Comparison of ENCODE assay signal across 11 cellular contexts in genomic region chr1:95384570-95384969, GRCh38.
DNase-seq lines count a peak whose midpoint lies in the region; ATAC-seq, FAIRE-seq and TF ChIP-seq lines count a peak whose summit lies in the region.
"Had no signal": no experiment of that assay in that cellular context is flagged by ENCODE, and none has a peak within 500 bp of the region (broad histone marks: within the 10 kb centered on the region; RNA-seq: fewer than 3 reads in every experiment).

No MANE protein-coding gene starts in this region.

- H3K4me1 ChIP-seq in H1 (replicated peaks in 1 of 4; ENCODE audit: control insufficient read depth in 3 of 4, insufficient read depth in 4 of 4, low read length in 3 of 4), result no peaks in the 10 kb centered on the region

- ATAC-seq in GM21723 (IDR thresholded peaks at IDR 0.05; ENCODE audit: unreplicated experiment) (no peak), HG02763 (IDR thresholded peaks at IDR 0.05; ENCODE audit: unreplicated experiment) (no peak), GM21528 (IDR thresholded peaks at IDR 0.05; ENCODE audit: low FRiP score, unreplicated experiment) (no peak)

- no peaks in the 10 kb centered on the region for H3K36me3 ChIP-seq in H1 (ENCODE audit: control insufficient read depth in 2 of 4, insufficient read depth in 4 of 4, low read length in 3 of 4)
- H3K36me3 ChIP-seq: neutrophil had no signal

- no peak for TF ChIP-seq CTCF in H1 (IDR thresholded peaks at IDR 0.05; ENCODE audit: control extremely low read depth in 1 of 3, insufficient read depth in 1 of 3, low read depth in 1 of 3, low read length in 3 of 3)

- CTCF ChIA-PET in H1 (lab: Charles Lee; ENCODE audit: partially characterized antibody), result interaction anchor here (1.0 to 1.3 kb wide), 2 partner anchors 12 to 17 kb away, joined by 4 read pairs; no protein-coding TSS in a partner anchor

- no peak overlapping the region for H3K4me2 ChIP-seq in H1 (ENCODE audit: insufficient read depth in 1 of 2, low read depth in 2 of 2, low read length in 2 of 2)

- H3K27me3 ChIP-seq in H1 (replicated peaks in 1 of 4; ENCODE audit: control insufficient read depth in 3 of 4, extremely low read depth in 1 of 4, insufficient read depth in 3 of 4, low read length in 3 of 4), result no peaks in the 10 kb centered on the region; a peak in 1 of 7 replicates
- H3K27me3 ChIP-seq: dorsolateral prefrontal cortex, neutrophil had no signal

- no peak overlapping the region for H2BK5ac ChIP-seq in H1 (ENCODE audit: low read depth, low read length)

- no peak for TF ChIP-seq RAD21 in H1 (IDR thresholded peaks at IDR 0.05 in 1 of 2, conservative IDR thresholded peaks at IDR 0.05 in 1 of 2; ENCODE audit: low read depth in 2 of 2, low read length in 2 of 2)

- H3K23me2 ChIP-seq in H1 (ENCODE audit: low read depth, low read length), result no peaks in the 10 kb centered on the region

- no peaks in the 10 kb centered on the region for H3K79me1 ChIP-seq in H1 (ENCODE audit: low read depth, low read length)

- no peak for TF ChIP-seq POLR2A in H1 (IDR thresholded peaks at IDR 0.05; ENCODE audit: control extremely low read depth in 1 of 2, low read depth in 2 of 2, low read length in 2 of 2)

- no peak overlapping the region for H2BK12ac ChIP-seq in H1 (ENCODE audit: low read depth, low read length)

- POLR2A ChIA-PET in H1 (lab: Charles Lee; ENCODE audit: partially characterized antibody), result no interaction called here

- no peaks in the 10 kb centered on the region for H3K9me3 ChIP-seq in H1 (ENCODE audit: insufficient read depth in 2 of 2, low read depth in 1 of 2, low read length in 1 of 2)
- H3K9me3 ChIP-seq: neutrophil had no signal

- H3K4ac ChIP-seq in H1 (replicated peaks; ENCODE audit: insufficient read length, low read depth, low read length), result no peak overlapping the region

- peaks cover 0 to 2% of the 10 kb centered on the region in 2 experiments for H4K20me1 ChIP-seq in H1 (replicated peaks in 1 of 2; ENCODE audit: control insufficient read depth in 1 of 2, insufficient read depth in 2 of 2, low read length in 2 of 2)

- no peak overlapping the region for H4K5ac ChIP-seq in H1 (ENCODE audit: insufficient read length, low read depth, low read length)

- WGBS in H1 (ENCODE audit: extremely low coverage in 1 of 2, insufficient coverage in 1 of 2, insufficient read length in 1 of 2, insufficient replicate concordance in 2 of 2, low coverage in 1 of 2, low lambda C conversion rate in 2 of 2, missing lambda C conversion rate in 1 of 2), 2 experiments, result 74% methylated on average over 3 of the region's 3 CpGs; no CpG with 5 or more reads in 1 of the 2 experiments

- no peak overlapping the region for H4K91ac ChIP-seq in H1 (replicated peaks; ENCODE audit: insufficient read length, low read length)

- no peak overlapping the region for H4K8ac ChIP-seq in H1 (ENCODE audit: extremely low read depth, insufficient read depth, low read length)

- H3K9ac ChIP-seq in H1 (replicated peaks in 1 of 4; ENCODE audit: extremely low read depth in 1 of 4, low read depth in 3 of 4, low read length in 3 of 4), result no peak overlapping the region

- peak; percentile 95 for FAIRE-seq in H1 (lab: Jason Lieb, UNC)

- TF ChIP-seq EP300 in H1 (IDR thresholded peaks at IDR 0.05; ENCODE audit: borderline replicate concordance in 1 of 2, low read depth in 2 of 2, low read length in 2 of 2), result no peak

- no peak overlapping the region for H3K4me3 ChIP-seq in H1 (ENCODE audit: extremely low read depth in 1 of 4, insufficient read depth in 2 of 4, low read depth in 3 of 4, low read length in 4 of 4)
- H3K4me3 ChIP-seq: dorsolateral prefrontal cortex had no signal

- H2BK20ac ChIP-seq in H1 (ENCODE audit: low read length), result no peak overlapping the region

- H2AK5ac ChIP-seq in H1 (ENCODE audit: low read depth, low read length), result no peak overlapping the region

- H3K79me2 ChIP-seq in H1 (ENCODE audit: control insufficient read depth in 1 of 2, insufficient read depth in 2 of 2, low read length in 2 of 2), result no peaks in the 10 kb centered on the region

- no peak overlapping the region for H3K56ac ChIP-seq in H1 (replicated peaks; ENCODE audit: insufficient read length, low read depth, low read length)

- H3K27ac ChIP-seq in H1 (ENCODE audit: low read depth, low read length), result no peak overlapping the region
- H3K27ac ChIP-seq: dorsolateral prefrontal cortex, neutrophil had no signal

- H3K23ac ChIP-seq in H1 (ENCODE audit: insufficient read length), result no peak overlapping the region

- no peak overlapping the region for H3K14ac ChIP-seq in H1 (ENCODE audit: insufficient read length)

- no peak overlapping the region for H3K18ac ChIP-seq in H1 (ENCODE audit: extremely low read depth, low read length)

- no peak overlapping the region for H2AFZ ChIP-seq in H1 (ENCODE audit: low read length)

- no peak overlapping the region for H2BK120ac ChIP-seq in H1 (replicated peaks; ENCODE audit: low read depth, low read length)

- DNase-seq in activated T-cell treated with anti-CD3 and anti-CD28 coated beads, Interleukin-2, amount 50 U/mL, for 48 hours, result peak; percentile 30 to 33
- DNase-seq in activated T-cell treated with anti-CD3 and anti-CD28 coated beads for 4 hours, result no peak
- DNase-seq in MV-4-11 (lab: John Stamatoyannopoulos, UW), result peak; percentile 1
- DNase-seq in H1 (ENCODE audit: low read depth in 1 of 2, low spot score in 2 of 2), result peak; percentile 38 to 86
- peak; percentile 2 for DNase-seq in renal cortical epithelial cell (ENCODE audit: low read depth)
- DNase-seq: dorsolateral prefrontal cortex; stimulated activated naive B cell treated with anti-CD40 and anti-IgM and Interleukin-4, amounts not matched to agents 10 μg/mL and 1 μg/mL and 100 μg/mL, for 72 hours had no signal

- no peak overlapping the region for H2BK15ac ChIP-seq in H1 (ENCODE audit: low read length)

TF ChIP-seq in H1, 55 proteins besides CTCF, POLR2A, EP300 and RAD21:
- TF ChIP-seq USF2 (IDR thresholded peaks at IDR 0.05; ENCODE audit: low read length) (0 out of 2 replicates have a peak, but pooled peaks have one; percentile 27), MAX (IDR thresholded peaks at IDR 0.05) (0 out of 2 replicates have a peak, but pooled peaks have one; percentile 27), TCF12 (IDR thresholded peaks at IDR 0.05; ENCODE audit: low read depth, low read length) (peak; percentile 66; the same call in 1 of the 2 replicates), CHD1 (IDR thresholded peaks at IDR 0.05; ENCODE audit: low read depth, low read length) (no peak), SIN3A (conservative IDR thresholded peaks at IDR 0.05 in 1 of 2, IDR thresholded peaks at IDR 0.05 in 1 of 2; ENCODE audit: low read depth in 1 of 2, low read length in 2 of 2) (peak in 1 of 2 experiments; percentile 72; a peak in 2 of 4 replicates), TEAD4 (IDR thresholded peaks at IDR 0.05; ENCODE audit: low read depth, low read length) (peak; percentile 93)
